ENCODE assay signal across 21 cellular contexts in the genomic region with DNA sequence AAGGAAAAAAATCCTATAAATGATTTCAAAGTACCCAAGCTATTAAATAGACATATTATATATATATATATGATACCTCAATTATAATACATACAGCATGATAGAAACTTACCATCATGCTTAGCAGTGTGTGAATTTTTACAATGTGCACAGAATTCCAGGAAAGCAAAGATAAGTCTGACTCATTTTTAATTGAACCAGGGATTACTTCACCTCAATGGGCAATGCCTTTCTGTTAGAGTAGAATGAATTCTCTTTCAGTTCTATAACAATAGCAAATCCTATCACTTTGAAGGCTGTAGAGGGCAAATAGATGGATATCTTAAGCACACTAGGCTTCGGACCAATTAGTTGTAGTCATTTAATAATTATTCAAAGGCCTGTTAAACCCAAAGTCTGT. TPM values are rescaled to one million over a fixed set of nuclear protein-coding genes. Genes with fewer than 3 reads are reported as not detected.
DNase-seq lines count a peak whose midpoint lies in the region; ATAC-seq, FAIRE-seq and TF ChIP-seq lines count a peak whose summit lies in the region.
"Had no signal": no experiment of that assay in that cellular context is flagged by ENCODE, and none has a peak within 500 bp of the region (broad histone marks: within the 10 kb centered on the region; RNA-seq: fewer than 3 reads in every experiment).

No MANE protein-coding gene starts in this region.

- intact Hi-C loops in mucosa of descending colon (cut with DNase I, micrococcal nuclease), result no loop called here

- peak; percentile 32 for DNase-seq in AG20443 (ENCODE audit: low spot score)
- peak; percentile 65 for DNase-seq in OCI-M1 (lab: John Stamatoyannopoulos, UW)
- DNase-seq in mucosa of descending colon, result no peak
- no peak for DNase-seq in stimulated activated CD4-positive, alpha-beta T cell treated with anti-CD3 and anti-CD28 coated beads, Interleukin-12 subunit alpha, Interleukin-12 subunit beta, amount 100 ng/mL, for 4 hours
- DNase-seq in NCI-H146 (lab: John Stamatoyannopoulos, UW), result no peak
- DNase-seq: activated CD4-positive, alpha-beta T cell treated with anti-CD3 and anti-CD28 coated beads for 48 hours; activated CD8-positive, alpha-beta memory T cell treated with anti-CD3 and anti-CD28 coated beads, Interleukin-2, amount 10 ng/mL, durations not matched to agents 7 days and 5 days; aorta; CD4-positive, alpha-beta T cell; DMS 273 treated with DMSO at 0.1 percent for 48 hours; dorsolateral prefrontal cortex; GDM1; kidney; NCI-H1048; NCI-H2029 treated with DMSO at 0.1 percent for 48 hours; nucleus accumbens had no signal

- no peaks in the 10 kb centered on the region for H3K4me1 ChIP-seq in mucosa of descending colon (ENCODE audit: low read depth)

- FAIRE-seq in endometrium (lab: Jason Lieb, UNC), result peak; percentile 8
- FAIRE-seq: kidney had no signal

- no peak for TF ChIP-seq CTCF in mucosa of descending colon (IDR thresholded peaks at IDR 0.05)

- H3K4me3 ChIP-seq in mucosa of descending colon, result no peak overlapping the region
- H3K4me3 ChIP-seq: dorsolateral prefrontal cortex had no signal

- no peaks in the 10 kb centered on the region for H3K9me3 ChIP-seq in mucosa of descending colon

- ATAC-seq in mucosa of descending colon, result peak; percentile 87
- no peak for ATAC-seq in HG03460 (IDR thresholded peaks at IDR 0.05; ENCODE audit: unreplicated experiment)
- ATAC-seq in GM21447 (IDR thresholded peaks at IDR 0.05; ENCODE audit: unreplicated experiment), result no peak
- ATAC-seq: activated CD8-positive, alpha-beta memory T cell treated with anti-CD3 and anti-CD28 coated beads, Interleukin-2, amount 10 ng/mL, durations not matched to agents 7 days and 5 days had no signal

- H3K36me3 ChIP-seq in mucosa of descending colon (ENCODE audit: low read depth), result no peaks in the 10 kb centered on the region

RNA-seq across cellular contexts. Expression of a gene that starts 54.8 kb away (rescaled TPM):
- 10 to 100 TPM; 16.1 to 51.1 (median 44.1) TPM for total RNA-seq in mucosa of descending colon
- total RNA-seq: activated CD8-positive, alpha-beta memory T cell treated with anti-CD3 and anti-CD28 coated beads, Interleukin-2, amount 10 ng/mL, durations not matched to agents 7 days and 5 days; activated T-helper 1 cell treated with anti-CD3 and anti-CD28 coated beads, Interleukin-12 subunit alpha, Interleukin-12 subunit beta, Interleukin-2, Interleukin-4 antibody, amounts not matched to agents 30 ng/mL and 10 ng/mL and 1 ng/mL, durations not matched to agents 14 hours and 24 hours and 36 hours; CD4-positive, alpha-beta T cell; T-helper 1 cell treated with Interleukin-12 subunit alpha and Interleukin-12 subunit beta and Interleukin-4 antibody, amounts not matched to agents 30 ng/mL and 1 ng/mL, for 36 hours had no signal

Comparison
In these comparisons a context has a peak if more than half of its experiments do, and no peak if none do; other contexts are left out.
1. DNase-seq: peak in AG20443 (single experiment) and OCI-M1 (single experiment); none in mucosa of descending colon (0 of 3), stimulated activated CD4-positive, alpha-beta T cell treated with anti-CD3 and anti-CD28 coated beads, Interleukin-12 subunit alpha, Interleukin-12 subunit beta, amount 100 ng/mL, for 4 hours (single experiment) and NCI-H146 (single experiment).